Comparison of ENCODE assay signal across 18 cellular contexts in genomic region chr5:168407222-168407621, GRCh38.
"Had no signal": no experiment of that assay in that cellular context is flagged by ENCODE, and none has a peak within 500 bp of the region (broad histone marks: within the 10 kb centered on the region; RNA-seq: fewer than 3 reads in every experiment).

No MANE protein-coding gene starts in this region.

- H3K4me3 ChIP-seq: esophagus muscularis mucosa, hepatocyte, right lobe of liver, SK-N-MC, spleen, tibial artery had no signal

- H3K36me3 ChIP-seq: esophagus muscularis mucosa, neutrophil, spleen, tibial artery had no signal

- H3K4me1 ChIP-seq: right lobe of liver had no signal

- H2AFZ ChIP-seq: hepatocyte, parathyroid adenoma had no signal

- H3K27me3 Mint-ChIP-seq: dendritic cell treated with granulocyte-macrophage colony-stimulating factor and Interleukin-4, amounts not matched to agents 40 ng/mL and 50 ng/mL, for 4 days; stimulated activated naive B cell treated with anti-CD40 and anti-IgM and Interleukin-4, amounts not matched to agents 10 μg/mL and 1 μg/mL and 100 μg/mL, for 72 hours had no signal

- H3K27ac Mint-ChIP-seq: activated CD4-positive, alpha-beta memory T cell treated with anti-CD3 and anti-CD28 coated beads for 36 hours; activated naive CD8-positive, alpha-beta T cell treated with anti-CD3 and anti-CD28 coated beads, Interleukin-2, amount 10 ng/mL, durations not matched to agents 7 days and 5 days; activated T-helper 1 cell treated with anti-CD3 and anti-CD28 coated beads, Interleukin-12 subunit alpha, Interleukin-12 subunit beta, Interleukin-2, Interleukin-4 antibody, amounts not matched to agents 30 ng/mL and 10 ng/mL and 1 ng/mL, durations not matched to agents 14 hours and 24 hours and 36 hours; dendritic cell treated with granulocyte-macrophage colony-stimulating factor and Interleukin-4, amounts not matched to agents 40 ng/mL and 50 ng/mL, for 4 days; stimulated activated naive B cell treated with anti-CD40 and anti-IgM and Interleukin-4, amounts not matched to agents 10 μg/mL and 1 μg/mL and 100 μg/mL, for 72 hours had no signal

- H3K4me3 Mint-ChIP-seq: activated CD4-positive, alpha-beta memory T cell treated with anti-CD3 and anti-CD28 coated beads for 36 hours; activated naive CD8-positive, alpha-beta T cell treated with anti-CD3 and anti-CD28 coated beads, Interleukin-2, amount 10 ng/mL, durations not matched to agents 7 days and 5 days; activated T-helper 1 cell treated with anti-CD3 and anti-CD28 coated beads, Interleukin-12 subunit alpha, Interleukin-12 subunit beta, Interleukin-2, Interleukin-4 antibody, amounts not matched to agents 30 ng/mL and 10 ng/mL and 1 ng/mL, durations not matched to agents 14 hours and 24 hours and 36 hours; dendritic cell treated with granulocyte-macrophage colony-stimulating factor and Interleukin-4, amounts not matched to agents 40 ng/mL and 50 ng/mL, for 4 days; natural killer cell; stimulated activated naive B cell treated with anti-CD40 and anti-IgM and Interleukin-4, amounts not matched to agents 10 μg/mL and 1 μg/mL and 100 μg/mL, for 72 hours had no signal

- H3K4me1 Mint-ChIP-seq: stimulated activated naive B cell treated with anti-CD40 and anti-IgM and Interleukin-4, amounts not matched to agents 10 μg/mL and 1 μg/mL and 100 μg/mL, for 72 hours had no signal

- H3K9me3 ChIP-seq: esophagus muscularis mucosa, neutrophil, right lobe of liver, spleen, tibial artery had no signal

- H3K4me2 ChIP-seq: hepatocyte had no signal

- H3K36me3 Mint-ChIP-seq: activated naive CD8-positive, alpha-beta T cell treated with anti-CD3 and anti-CD28 coated beads, Interleukin-2, amount 10 ng/mL, durations not matched to agents 7 days and 5 days; natural killer cell; stimulated activated naive B cell treated with anti-CD40 and anti-IgM and Interleukin-4, amounts not matched to agents 10 μg/mL and 1 μg/mL and 100 μg/mL, for 72 hours had no signal

- DNase-seq: activated CD4-positive, alpha-beta memory T cell treated with anti-CD3 and anti-CD28 coated beads for 36 hours; activated naive CD8-positive, alpha-beta T cell treated with anti-CD3 and anti-CD28 coated beads, Interleukin-2, amount 10 ng/mL, durations not matched to agents 7 days and 5 days; effector memory CD4-positive, alpha-beta T cell; left cardiac atrium; mesendoderm; natural killer cell; right lobe of liver; spleen; stimulated activated CD4-positive, alpha-beta T cell treated with anti-CD3 and anti-CD28 coated beads, Interleukin-4, amount 100 ng/mL, for 4 hours; stimulated activated naive B cell treated with anti-CD40 and anti-IgM and Interleukin-4, amounts not matched to agents 10 μg/mL and 1 μg/mL and 100 μg/mL, for 72 hours; tibial artery had no signal

- H3K79me2 ChIP-seq: hepatocyte, parathyroid adenoma had no signal

- H3K9me3 Mint-ChIP-seq: activated CD4-positive, alpha-beta memory T cell treated with anti-CD3 and anti-CD28 coated beads for 36 hours; activated naive CD8-positive, alpha-beta T cell treated with anti-CD3 and anti-CD28 coated beads, Interleukin-2, amount 10 ng/mL, durations not matched to agents 7 days and 5 days; activated T-helper 1 cell treated with anti-CD3 and anti-CD28 coated beads, Interleukin-12 subunit alpha, Interleukin-12 subunit beta, Interleukin-2, Interleukin-4 antibody, amounts not matched to agents 30 ng/mL and 10 ng/mL and 1 ng/mL, durations not matched to agents 14 hours and 24 hours and 36 hours; dendritic cell treated with granulocyte-macrophage colony-stimulating factor and Interleukin-4, amounts not matched to agents 40 ng/mL and 50 ng/mL, for 4 days; natural killer cell; stimulated activated naive B cell treated with anti-CD40 and anti-IgM and Interleukin-4, amounts not matched to agents 10 μg/mL and 1 μg/mL and 100 μg/mL, for 72 hours had no signal

- ATAC-seq: left cardiac atrium; natural killer cell; right lobe of liver; stimulated activated naive B cell treated with anti-CD40 and anti-IgM and Interleukin-4, amounts not matched to agents 10 μg/mL and 1 μg/mL and 100 μg/mL, for 72 hours had no signal

- H3K27me3 ChIP-seq: esophagus muscularis mucosa, hepatocyte, neutrophil, right lobe of liver, spleen had no signal

- H3K27ac ChIP-seq: esophagus muscularis mucosa, hepatocyte, neutrophil, parathyroid adenoma, right lobe of liver, SK-N-MC, spleen, tibial artery had no signal
